In the genomic region with DNA sequence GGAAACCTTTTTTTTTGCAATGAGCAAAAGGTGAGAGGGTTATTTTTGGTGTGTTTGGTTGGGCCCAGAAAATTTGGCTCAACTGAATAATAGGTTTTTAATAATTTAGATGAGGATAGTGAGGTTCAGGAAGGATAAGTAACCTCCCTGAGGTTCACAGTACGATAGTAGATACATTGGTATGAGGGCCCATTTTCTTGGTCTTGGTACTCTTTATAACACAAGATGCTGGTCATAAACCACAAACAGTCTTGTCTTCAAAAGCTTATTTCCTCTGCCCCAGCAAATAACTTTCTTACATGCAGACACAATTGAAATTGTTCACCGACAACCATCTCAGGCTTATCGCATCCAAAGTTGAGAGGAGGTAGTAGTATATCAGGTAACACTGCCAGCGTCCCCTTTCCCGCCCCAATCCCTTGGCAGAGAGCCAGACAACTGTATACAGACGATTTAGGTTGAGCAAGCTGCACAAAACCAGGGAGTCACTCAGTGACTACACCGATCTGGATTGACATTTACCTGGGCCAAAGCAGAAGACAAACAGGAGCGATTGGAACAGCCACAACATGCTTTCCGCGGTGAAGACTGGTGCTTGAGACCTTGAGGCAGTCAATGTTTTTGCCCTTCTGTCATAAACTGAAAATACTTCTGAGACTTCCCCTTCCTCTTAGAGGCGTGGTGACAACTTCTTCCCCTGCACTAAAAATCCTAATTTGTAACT, we compare ENCODE assay signal across 8 cellular contexts. TPM values are rescaled to one million over a fixed set of nuclear protein-coding genes. Genes with fewer than 3 reads are reported as not detected.
DNase-seq lines count a peak whose midpoint lies in the region; ATAC-seq and TF ChIP-seq lines count a peak whose summit lies in the region.

Gene SLAMF6, minus strand, starts transcription at position 634 of the 724 bp plus-strand sequence. Its CDS starts 63 bp downstream, at position 571.

- H3K4me3 Mint-ChIP-seq in naive thymus-derived CD4-positive, alpha-beta T cell, result peak within 1 kb of the TSS; percentile 87 to 98 (median 94)

- peaks cover 0 to 29% (median 20%) of the 10 kb centered on the region in 11 donors for H3K9me3 Mint-ChIP-seq in naive thymus-derived CD4-positive, alpha-beta T cell

- peak within 1 kb of the TSS; percentile 89 to 99 (median 93) for H3K27ac Mint-ChIP-seq in naive thymus-derived CD4-positive, alpha-beta T cell

- H3K27me3 Mint-ChIP-seq in naive thymus-derived CD4-positive, alpha-beta T cell, result no peaks in the 10 kb centered on the region

- peaks cover 33 to 83% (median 74%) of the 10 kb centered on the region in 7 donors for H3K4me1 Mint-ChIP-seq in naive thymus-derived CD4-positive, alpha-beta T cell

- CTCF ChIA-PET in naive thymus-derived CD4-positive, alpha-beta T cell (lab: Charles Lee), result interaction anchor here (0.6 to 2.8 kb wide), 9 partner anchors 17 to 170 kb away, joined by 3 to 12 read pairs (median 3); no protein-coding TSS in a partner anchor

- peak within 1 kb of the TSS; percentile 83 for H3K4me3 ChIP-seq in GM12864 (ENCODE audit: low read depth, low read length)
- peak within 1 kb of the TSS; percentile 51 for H3K4me3 ChIP-seq in naive thymus-derived CD4-positive, alpha-beta T cell (ENCODE audit: low read length)

- H3K27me3 ChIP-seq in naive thymus-derived CD4-positive, alpha-beta T cell (ENCODE audit: control insufficient read depth in 2 of 2, insufficient read depth in 2 of 2, low read length in 2 of 2), result no peaks in the 10 kb centered on the region

- H3K36me3 ChIP-seq in naive thymus-derived CD4-positive, alpha-beta T cell (ENCODE audit: control insufficient read depth in 2 of 3, insufficient read depth in 3 of 3, low read length in 3 of 3), result no peaks in the 10 kb centered on the region

- ATAC-seq in HG02885 (IDR thresholded peaks at IDR 0.05; ENCODE audit: poor library complexity, unreplicated experiment), result peak; percentile 66
- ATAC-seq in naive thymus-derived CD4-positive, alpha-beta T cell, result peak; percentile 72

- peaks cover 13 to 38% of the 10 kb centered on the region in 2 donors for H3K4me1 ChIP-seq in naive thymus-derived CD4-positive, alpha-beta T cell (ENCODE audit: control insufficient read depth in 2 of 2, insufficient read depth in 2 of 2, low read length in 2 of 2)

- H3K9me3 ChIP-seq in naive thymus-derived CD4-positive, alpha-beta T cell (ENCODE audit: control insufficient read depth in 2 of 3, low read length in 3 of 3), result no peaks in the 10 kb centered on the region

- POLR2A ChIA-PET in naive thymus-derived CD4-positive, alpha-beta T cell (lab: Charles Lee), result interaction anchor here (0.6 to 2.2 kb wide), 14 partner anchors 9 to 193 kb away, joined by 3 to 15 read pairs (median 4); partner anchors contain the start of genes CD84 and SLAMF1

- intact Hi-C loops in naive thymus-derived CD4-positive, alpha-beta T cell (cut with micrococcal nuclease), result loop anchor here (1.0 to 5.0 kb wide), 3 partner anchors 18 to 50 kb away; no protein-coding TSS in a partner anchor
- intact Hi-C loops in head of caudate nucleus (cut with DNase I), result no loop called here

- peaks cover 17 to 52% (median 20%) of the 10 kb centered on the region in 5 donors for H3K36me3 Mint-ChIP-seq in naive thymus-derived CD4-positive, alpha-beta T cell

- peak within 1 kb of the TSS; percentile 84 for H3K27ac ChIP-seq in naive thymus-derived CD4-positive, alpha-beta T cell (ENCODE audit: low read depth, low read length)

- DNase-seq in GM12864 (ENCODE audit: low read depth), result no peak
- peak; percentile 60 to 72 for DNase-seq in activated CD4-positive, alpha-beta T cell treated with anti-CD3 and anti-CD28 coated beads, Interleukin-2, amount 50 U/mL, for 48 hours
- peak in 8 of 9 donors; percentile 33 to 68 (median 52) for DNase-seq in naive thymus-derived CD4-positive, alpha-beta T cell
- no peak for DNase-seq in NCI-H1436 (lab: John Stamatoyannopoulos, UW)
- DNase-seq in head of caudate nucleus, result no peak
- DNase-seq in kidney glomerular epithelial cell (lab: John Stamatoyannopoulos, UW), result no peak
- DNase-seq in ecto neural progenitor cell (ENCODE audit: low spot score), result no peak

- TF ChIP-seq CTCF in GM12864 (IDR thresholded peaks at IDR 0.05; ENCODE audit: low read depth, low read length, missing control alignments), result no peak

RNA-seq across cellular contexts. Expression of gene SLAMF6, which starts in this region (rescaled TPM):
- total RNA-seq in naive thymus-derived CD4-positive, alpha-beta T cell, result 10 to 100 TPM; 17.8 to 48.5 (median 40.5) TPM
- 10 to 100 TPM; 61.1 to 62.6 TPM for polyA plus RNA-seq in naive thymus-derived CD4-positive, alpha-beta T cell

Comparison
In these comparisons a context has a peak if more than half of its experiments do, and no peak if none do; other contexts are left out.
1. DNase-seq: peak in activated CD4-positive, alpha-beta T cell treated with anti-CD3 and anti-CD28 coated beads, Interleukin-2, amount 50 U/mL, for 48 hours (2 of 2) and naive thymus-derived CD4-positive, alpha-beta T cell (8 of 9); none in GM12864 (single experiment), NCI-H1436 (single experiment), head of caudate nucleus (0 of 42), kidney glomerular epithelial cell (single experiment) and ecto neural progenitor cell (single experiment).